Comparison of ENCODE assay signal across 8 cellular contexts in genomic region chr13:29508130-29508873, GRCh38.
DNase-seq lines count a peak whose midpoint lies in the region; TF ChIP-seq lines count a peak whose summit lies in the region.

No MANE protein-coding gene starts in this region.

- TF ChIP-seq CTCF in astrocyte of the cerebellum (IDR thresholded peaks at IDR 0.05; ENCODE audit: low read depth, low read length, missing control alignments): peak; percentile 96

- DNase-seq in ELF-1 (ENCODE audit: low read depth, low spot score) (peak; percentile 89), H7 (peak; percentile 94), NCI-H187 (lab: John Stamatoyannopoulos, UW) (peak; percentile 51 to 70), T1000 (lab: John Stamatoyannopoulos, UW) (peak; percentile 23), astrocyte of the cerebellum (ENCODE audit: low read depth) (peak; percentile 79), hippocampal formation (lab: John Stamatoyannopoulos, UW) (peak; percentile 75), skeletal muscle cell (ENCODE audit: low read depth) (peak; percentile 41), KG1 (lab: John Stamatoyannopoulos, UW) (no peak)

- H3K27me3 ChIP-seq in H7 (ENCODE audit: control insufficient read depth, insufficient read depth, low read length): no peaks in the 10 kb centered on the region

- H3K4me3 ChIP-seq in H7 (ENCODE audit: insufficient read depth, low read depth, low read length) (no peak overlapping the region), astrocyte of the cerebellum (ENCODE audit: low read depth, low read length) (no peak overlapping the region), skeletal muscle cell (ENCODE audit: low read depth, low read length) (no peak overlapping the region)

- H3K36me3 ChIP-seq in H7 (replicated peaks; ENCODE audit: control insufficient read depth, insufficient read depth, low read length): peaks cover 6% of the 10 kb centered on the region

- in situ Hi-C loops in astrocyte of the cerebellum (cut with HindIII; ENCODE audit: low sequenced_read_pairs): no loop called here
